1 cellular context compared by ENCODE assay signal in genomic region chr10:110840225-110840922, GRCh38.
TF ChIP-seq lines count a peak whose summit lies in the region.

No MANE protein-coding gene starts in this region.

TF ChIP-seq in HepG2, 621 proteins besides CTCF, POLR2A, EP300 and RAD21 (continued from another document and continues in another):
- TF ChIP-seq MNT (IDR thresholded peaks at IDR 0.05) (no peak), KLF12 (CRISPR knock-in tag; IDR thresholded peaks at IDR 0.05; ENCODE audit: borderline replicate concordance) (peak; percentile 62; the same call in 1 of the 2 replicates), ZBTB20 (CRISPR knock-in tag; IDR thresholded peaks at IDR 0.05; ENCODE audit: borderline replicate concordance, low read depth) (no peak; the same call in 1 of the 2 replicates), HCFC1 (IDR thresholded peaks at IDR 0.05; ENCODE audit: low read depth, low read length) (no peak), HNRNPK (IDR thresholded peaks at IDR 0.05; ENCODE audit: low read depth, low read length, poor library complexity, severe bottlenecking) (no peak), MYNN (CRISPR knock-in tag; IDR thresholded peaks at IDR 0.05; ENCODE audit: low read depth) (no peak), ZNF784 (CRISPR knock-in tag; IDR thresholded peaks at IDR 0.05; ENCODE audit: borderline replicate concordance) (no peak), ZNF678 (CRISPR knock-in tag; IDR thresholded peaks at IDR 0.05) (no peak), BATF2 (CRISPR knock-in tag; IDR thresholded peaks at IDR 0.05) (no peak), MAF1 (CRISPR knock-in tag; IDR thresholded peaks at IDR 0.05; ENCODE audit: borderline replicate concordance) (0 out of 2 replicates have a peak, but pooled peaks have one; percentile 32), POLR2AphosphoS2 (IDR thresholded peaks at IDR 0.05; ENCODE audit: low read depth, low read length) (no peak), ZNF24 (IDR thresholded peaks at IDR 0.05) (no peak), HNF1B (CRISPR knock-in tag; IDR thresholded peaks at IDR 0.05) (no peak), MEF2D (CRISPR knock-in tag; IDR thresholded peaks at IDR 0.05) (0 out of 2 replicates have a peak, but pooled peaks have one; percentile 51), TBX2 (CRISPR knock-in tag; IDR thresholded peaks at IDR 0.05; ENCODE audit: borderline replicate concordance) (no peak; the same call in 1 of the 2 replicates), GATA4 (IDR thresholded peaks at IDR 0.05; ENCODE audit: borderline replicate concordance, low read depth) (no peak), GFI1 (CRISPR knock-in tag; IDR thresholded peaks at IDR 0.05; ENCODE audit: borderline replicate concordance) (peak; percentile 97), SOX13 (IDR thresholded peaks at IDR 0.05) (peak; percentile 74; the same call in 1 of the 2 replicates), SOX13 (CRISPR knock-in tag; conservative IDR thresholded peaks at IDR 0.05 in 1 of 2, IDR thresholded peaks at IDR 0.05 in 1 of 2) (peak in 1 of 2 experiments; percentile 88; a peak in 2 of 4 replicates), ZNF12 (CRISPR knock-in tag; IDR thresholded peaks at IDR 0.05) (no peak), ZBTB40 (IDR thresholded peaks at IDR 0.05) (no peak), ZBTB40 (CRISPR knock-in tag; IDR thresholded peaks at IDR 0.05) (peak; percentile 39; the same call in 1 of the 2 replicates), SMC3 (IDR thresholded peaks at IDR 0.05; ENCODE audit: low read length) (no peak), ZNF142 (CRISPR knock-in tag; IDR thresholded peaks at IDR 0.05) (no peak), HES4 (CRISPR knock-in tag; IDR thresholded peaks at IDR 0.05; ENCODE audit: borderline replicate concordance) (no peak), DNMT3B (CRISPR knock-in tag; conservative IDR thresholded peaks at IDR 0.05) (no peak), HOXA3 (CRISPR knock-in tag; IDR thresholded peaks at IDR 0.05) (peak; percentile 71), POLR2AphosphoS5 (IDR thresholded peaks at IDR 0.05; ENCODE audit: low read depth, low read length) (no peak), ZNF639 (CRISPR knock-in tag; conservative IDR thresholded peaks at IDR 0.05) (0 out of 2 replicates have a peak, but pooled peaks have one; percentile 30), ZBTB44 (CRISPR knock-in tag; IDR thresholded peaks at IDR 0.05) (no peak), GMEB2 (CRISPR knock-in tag; IDR thresholded peaks at IDR 0.05; ENCODE audit: low read depth) (no peak)
